1 cellular context compared by ENCODE assay signal in the genomic region with DNA sequence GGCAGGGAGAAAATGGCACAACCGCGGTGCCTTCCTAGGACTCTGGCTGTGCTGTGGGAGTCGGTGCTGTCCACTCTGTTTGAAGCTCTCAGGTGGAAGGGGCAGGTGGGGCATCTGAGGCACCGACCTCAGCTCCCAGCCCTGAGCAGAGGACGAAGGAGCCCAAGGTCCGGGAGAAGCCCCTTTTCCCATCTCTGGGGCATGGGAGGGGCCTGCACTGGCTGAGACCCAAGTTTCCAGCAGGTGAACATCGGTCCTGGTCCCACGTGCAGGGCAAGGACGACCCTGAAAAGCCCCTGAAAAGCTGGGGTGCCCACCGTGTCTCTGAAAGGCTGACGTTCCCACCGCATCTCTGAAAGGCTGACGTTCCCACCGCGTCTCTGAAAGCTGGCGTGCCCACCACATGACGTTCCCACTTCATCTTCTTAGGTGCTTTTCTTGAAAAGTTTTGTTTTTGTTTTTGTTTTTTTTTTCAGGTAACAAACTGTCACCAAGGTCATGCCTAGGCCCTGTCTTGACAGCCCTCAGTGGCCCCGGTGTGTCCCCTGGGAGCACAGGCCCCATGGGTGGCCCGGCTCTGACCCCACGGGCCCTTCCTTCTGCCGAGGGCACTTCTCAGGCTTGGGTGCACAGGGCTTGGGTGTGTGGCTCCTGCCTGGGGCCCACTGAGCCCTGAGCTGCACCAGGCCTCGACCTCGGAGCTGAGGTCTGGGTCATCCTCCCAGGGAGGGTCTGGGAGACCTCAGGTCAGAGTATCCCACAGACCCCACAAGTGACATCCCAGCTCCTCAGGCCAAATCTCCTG.
TF ChIP-seq lines count a peak whose summit lies in the region.

No MANE protein-coding gene starts in this region.

TF ChIP-seq in WTC11, 78 proteins besides CTCF, POLR2A, EP300 and RAD21:
- TF ChIP-seq ZNF416 (CRISPR knock-in tag; IDR thresholded peaks at IDR 0.05) (no peak), ZNF263 (CRISPR knock-in tag; IDR thresholded peaks at IDR 0.05; ENCODE audit: low read depth) (no peak), ZNF121 (CRISPR knock-in tag; IDR thresholded peaks at IDR 0.05) (no peak)
